ENCODE assay signal across 8 cellular contexts in genomic region chr22:37079668-37080171, GRCh38. TPM values are rescaled to one million over a fixed set of nuclear protein-coding genes. Genes with fewer than 3 reads are reported as not detected.
A peak's percentile ranks its signal among the peaks of the same experiment; 100 is the strongest.
DNase-seq lines count a peak whose midpoint lies in the region; ATAC-seq and TF ChIP-seq lines count a peak whose summit lies in the region.

No MANE protein-coding gene starts in this region.

- H3K27me3 ChIP-seq in MG63 = peaks cover 32% of the 10 kb centered on the region

- peak; percentile 70 for ATAC-seq in activated T-helper 17 cell treated with anti-CD3 and anti-CD28 coated beads, Interleukin-2, amount 50 U/mL, for 72 hours (replicated peaks)
- peak; percentile 74 for ATAC-seq in memory B cell (ENCODE audit: low read depth)
- peak; percentile 86 for ATAC-seq in stimulated activated naive CD8-positive, alpha-beta T cell treated with anti-CD3 and anti-CD28 coated beads, Interleukin-15, amount 100 ng/mL, for 72 hours

- no peaks in the 10 kb centered on the region for H3K9me3 Mint-ChIP-seq in activated T-helper 17 cell treated with anti-CD3 and anti-CD28 coated beads, Interleukin-2, amount 50 U/mL, for 72 hours
- H3K9me3 Mint-ChIP-seq in memory B cell (no peaks in the 10 kb centered on the region), chondrocyte (ENCODE audit: low read depth) (no peaks in the 10 kb centered on the region)
- H3K9me3 Mint-ChIP-seq in stimulated activated naive CD8-positive, alpha-beta T cell treated with anti-CD3 and anti-CD28 coated beads, Interleukin-15, amount 100 ng/mL, for 72 hours = no peaks in the 10 kb centered on the region

- no peak overlapping the region for H3K4me3 ChIP-seq in MG63

- no peaks in the 10 kb centered on the region for H3K27me3 Mint-ChIP-seq in activated T-helper 17 cell treated with anti-CD3 and anti-CD28 coated beads, Interleukin-2, amount 50 U/mL, for 72 hours
- H3K27me3 Mint-ChIP-seq in memory B cell = peaks cover 7% of the 10 kb centered on the region
- no peaks in the 10 kb centered on the region for H3K27me3 Mint-ChIP-seq in stimulated activated naive CD8-positive, alpha-beta T cell treated with anti-CD3 and anti-CD28 coated beads, Interleukin-15, amount 100 ng/mL, for 72 hours
- H3K27me3 Mint-ChIP-seq in chondrocyte (ENCODE audit: low read depth) = peaks cover 43% of the 10 kb centered on the region

- H3K4me3 Mint-ChIP-seq in activated T-helper 17 cell treated with anti-CD3 and anti-CD28 coated beads, Interleukin-2, amount 50 U/mL, for 72 hours = peak overlapping the region; percentile 97
- H3K4me3 Mint-ChIP-seq in memory B cell = no peak overlapping the region
- peak overlapping the region; percentile 77 to 84 for H3K4me3 Mint-ChIP-seq in stimulated activated naive CD8-positive, alpha-beta T cell treated with anti-CD3 and anti-CD28 coated beads, Interleukin-15, amount 100 ng/mL, for 72 hours
- no peak overlapping the region for H3K4me3 Mint-ChIP-seq in chondrocyte (ENCODE audit: unreplicated experiment)

- TF ChIP-seq CTCF in chondrocyte (IDR thresholded peaks at IDR 0.05) = no peak

- DNase-seq in DMS53 (lab: John Stamatoyannopoulos, UW) (peak; percentile 17), DMS53 treated with DMSO at 0.1 percent for 48 hours (lab: John Stamatoyannopoulos, UW; ENCODE audit: unreplicated experiment) (no peak), memory B cell (ENCODE audit: low spot score in 2 of 2) (peak; percentile 23 to 40), chondrocyte (ENCODE audit: low spot score) (no peak), MG63 (no peak), NCI-H774 (lab: John Stamatoyannopoulos, UW) (no peak)
- DNase-seq in stimulated activated naive CD8-positive, alpha-beta T cell treated with anti-CD3 and anti-CD28 coated beads, Interleukin-15, amount 100 ng/mL, for 72 hours = peak; percentile 59 to 84

- no peaks in the 10 kb centered on the region for H3K9me3 ChIP-seq in MG63

- H3K36me3 Mint-ChIP-seq in activated T-helper 17 cell treated with anti-CD3 and anti-CD28 coated beads, Interleukin-2, amount 50 U/mL, for 72 hours (ENCODE audit: low read depth) = no peaks in the 10 kb centered on the region
- no peaks in the 10 kb centered on the region for H3K36me3 Mint-ChIP-seq in memory B cell
- no peaks in the 10 kb centered on the region for H3K36me3 Mint-ChIP-seq in chondrocyte (ENCODE audit: low read depth)

- H3K27ac Mint-ChIP-seq in activated T-helper 17 cell treated with anti-CD3 and anti-CD28 coated beads, Interleukin-2, amount 50 U/mL, for 72 hours = peak overlapping the region; percentile 92
- peak overlapping the region; percentile 83 for H3K27ac Mint-ChIP-seq in memory B cell
- peak overlapping the region; percentile 88 to 98 for H3K27ac Mint-ChIP-seq in stimulated activated naive CD8-positive, alpha-beta T cell treated with anti-CD3 and anti-CD28 coated beads, Interleukin-15, amount 100 ng/mL, for 72 hours
- no peak overlapping the region for H3K27ac Mint-ChIP-seq in chondrocyte (ENCODE audit: unreplicated experiment)

- no peaks in the 10 kb centered on the region for H3K36me3 ChIP-seq in MG63

- peaks cover 58% of the 10 kb centered on the region for H3K4me1 Mint-ChIP-seq in activated T-helper 17 cell treated with anti-CD3 and anti-CD28 coated beads, Interleukin-2, amount 50 U/mL, for 72 hours
- H3K4me1 Mint-ChIP-seq in memory B cell = peaks cover 12% of the 10 kb centered on the region
- peaks cover 79% of the 10 kb centered on the region for H3K4me1 Mint-ChIP-seq in stimulated activated naive CD8-positive, alpha-beta T cell treated with anti-CD3 and anti-CD28 coated beads, Interleukin-15, amount 100 ng/mL, for 72 hours
- no peaks in the 10 kb centered on the region for H3K4me1 Mint-ChIP-seq in chondrocyte (ENCODE audit: low read depth)

RNA-seq across cellular contexts. Expression of gene KCTD17, which starts 28.2 kb away (rescaled TPM):
- total RNA-seq in activated T-helper 17 cell treated with anti-CD3 and anti-CD28 coated beads, Interleukin-2, amount 50 U/mL, for 72 hours = 10 to 100 TPM; 39.4 to 41.9 TPM
- total RNA-seq in chondrocyte = 26.7 to 33.0 TPM (median 28.9 TPM) in 3 replicates
- total RNA-seq in MG63 (2014; rRNA removed; shearing (Covaris generic); ENCODE audit: low replicate concordance) = 7.6 and 29.1 TPM in 2 replicates

RNA-seq across cellular contexts. Expression of gene TMPRSS6, which starts 29.8 kb away (rescaled TPM):
- 100 to 1,000 TPM in 1 of 2 donors, 10 to 100 TPM in 1; 86.6 to 343 TPM for total RNA-seq in activated T-helper 17 cell treated with anti-CD3 and anti-CD28 coated beads, Interleukin-2, amount 50 U/mL, for 72 hours
- not detected in 3 replicates for total RNA-seq in chondrocyte
- not detected in 2 replicates for total RNA-seq in MG63 (2014; rRNA removed; shearing (Covaris generic); ENCODE audit: low replicate concordance)

Comparison
In these comparisons a context has a peak if more than half of its experiments do, and no peak if none do; other contexts are left out.
1. DNase-seq: peak in DMS53 (single experiment), memory B cell (2 of 2) and stimulated activated naive CD8-positive, alpha-beta T cell treated with anti-CD3 and anti-CD28 coated beads, Interleukin-15, amount 100 ng/mL, for 72 hours (2 of 2); none in DMS53 treated with DMSO at 0.1 percent for 48 hours (single experiment), chondrocyte (single experiment), MG63 (single experiment) and NCI-H774 (single experiment).
2. H3K4me3 Mint-ChIP-seq: peak in activated T-helper 17 cell treated with anti-CD3 and anti-CD28 coated beads, Interleukin-2, amount 50 U/mL, for 72 hours (single experiment) and stimulated activated naive CD8-positive, alpha-beta T cell treated with anti-CD3 and anti-CD28 coated beads, Interleukin-15, amount 100 ng/mL, for 72 hours (2 of 2); none in memory B cell (single experiment) and chondrocyte (single experiment).
3. RNA of gene TMPRSS6, which starts 29.8 kb away (total RNA-seq): 86.6 to 343 TPM in activated T-helper 17 cell treated with anti-CD3 and anti-CD28 coated beads, Interleukin-2, amount 50 U/mL, for 72 hours; not detected in chondrocyte and not detected in MG63; every median in the first group is over 10 times any median in the second.
4. Peak in every context shown above with its lines, with median percentiles within 50 percentile points of each other: ATAC-seq.